In the genomic region with DNA sequence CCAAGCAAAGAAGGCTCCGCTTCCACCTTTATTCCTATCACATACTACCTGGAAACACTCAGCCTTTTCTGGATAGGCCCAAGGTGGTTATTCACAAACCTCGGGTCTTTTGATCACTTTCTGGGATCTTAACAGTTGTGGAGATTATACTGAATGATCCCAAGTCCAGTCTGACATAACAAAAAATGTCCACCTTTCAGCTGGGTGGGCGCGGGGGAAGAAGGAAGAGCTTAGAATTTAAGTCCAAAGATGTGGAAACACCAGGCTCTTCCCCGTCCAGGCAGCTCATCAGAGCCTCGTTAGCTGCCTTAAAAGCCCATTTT, we compare ENCODE assay signal across 8 cellular contexts. TPM values are rescaled to one million over a fixed set of nuclear protein-coding genes. Genes with fewer than 3 reads are reported as not detected.
DNase-seq lines count a peak whose midpoint lies in the region; ATAC-seq lines count a peak whose summit lies in the region.

No MANE protein-coding gene starts in this region.

- peaks cover 65% of the 10 kb centered on the region for H3K27me3 Mint-ChIP-seq in T-helper 1 cell treated with Interleukin-12 subunit alpha and Interleukin-12 subunit beta and Interleukin-4 antibody, amounts not matched to agents 30 μg/mL and 1 μg/mL, for 36 hours (ENCODE audit: low read depth)
- peaks cover 46% of the 10 kb centered on the region for H3K27me3 Mint-ChIP-seq in activated CD4-positive, alpha-beta memory T cell treated with anti-CD3 and anti-CD28 coated beads, Interleukin-2, amount 10 ng/mL, durations not matched to agents 7 days and 5 days
- H3K27me3 Mint-ChIP-seq in immature natural killer cell (ENCODE audit: low read depth in 3 of 3), result peaks cover 8 to 18% (median 17%) of the 10 kb centered on the region in 3 donors

- DNase-seq in T-helper 1 cell (no peak), immature natural killer cell (no peak), superior temporal gyrus (ENCODE audit: extremely low spot score) (peak; percentile 59), NCI-H748 treated with DMSO at 0.1 percent for 48 hours (lab: John Stamatoyannopoulos, UW) (no peak), DMS79 treated with DMSO at 0.1 percent for 48 hours (lab: John Stamatoyannopoulos, UW) (no peak)
- DNase-seq in activated CD4-positive, alpha-beta memory T cell treated with anti-CD3 and anti-CD28 coated beads, Interleukin-2, amount 10 ng/mL, durations not matched to agents 7 days and 5 days, result no peak

- CTCF ChIA-PET in activated CD4-positive, alpha-beta memory T cell treated with anti-CD3 and anti-CD28 coated beads, Interleukin-2, amount 10 ng/mL, durations not matched to agents 7 days and 5 days (lab: Charles Lee), result interaction anchor here (0.8 to 4.8 kb wide), 8 partner anchors 9 to 563 kb away, joined by 3 to 35 read pairs (median 5); a partner anchor contains a TSS

- no peaks in the 10 kb centered on the region for H3K36me3 Mint-ChIP-seq in T-helper 1 cell treated with Interleukin-12 subunit alpha and Interleukin-12 subunit beta and Interleukin-4 antibody, amounts not matched to agents 30 μg/mL and 1 μg/mL, for 36 hours (ENCODE audit: low read depth)
- H3K36me3 Mint-ChIP-seq in activated CD4-positive, alpha-beta memory T cell treated with anti-CD3 and anti-CD28 coated beads, Interleukin-2, amount 10 ng/mL, durations not matched to agents 7 days and 5 days (ENCODE audit: low read depth), result no peaks in the 10 kb centered on the region
- no peaks in the 10 kb centered on the region for H3K36me3 Mint-ChIP-seq in immature natural killer cell

- ATAC-seq in GM19351 (IDR thresholded peaks at IDR 0.05; ENCODE audit: unreplicated experiment), result no peak

- POLR2A ChIA-PET in activated CD4-positive, alpha-beta memory T cell treated with anti-CD3 and anti-CD28 coated beads, Interleukin-2, amount 10 ng/mL, durations not matched to agents 7 days and 5 days (lab: Charles Lee), result interaction anchor here (1.0 to 2.0 kb wide), 10 partner anchors 9 to 780 kb away, joined by 3 to 16 read pairs (median 5); a partner anchor contains a TSS

- H3K4me3 Mint-ChIP-seq in T-helper 1 cell treated with Interleukin-12 subunit alpha and Interleukin-12 subunit beta and Interleukin-4 antibody, amounts not matched to agents 30 μg/mL and 1 μg/mL, for 36 hours, result peak overlapping the region; percentile 80
- peak overlapping the region; percentile 85 for H3K4me3 Mint-ChIP-seq in activated CD4-positive, alpha-beta memory T cell treated with anti-CD3 and anti-CD28 coated beads, Interleukin-2, amount 10 ng/mL, durations not matched to agents 7 days and 5 days
- H3K4me3 Mint-ChIP-seq in immature natural killer cell, result peak overlapping the region; percentile 85 to 98 (median 92)

- H3K9me3 Mint-ChIP-seq in T-helper 1 cell treated with Interleukin-12 subunit alpha and Interleukin-12 subunit beta and Interleukin-4 antibody, amounts not matched to agents 30 μg/mL and 1 μg/mL, for 36 hours, result no peaks in the 10 kb centered on the region
- no peaks in the 10 kb centered on the region for H3K9me3 Mint-ChIP-seq in activated CD4-positive, alpha-beta memory T cell treated with anti-CD3 and anti-CD28 coated beads, Interleukin-2, amount 10 ng/mL, durations not matched to agents 7 days and 5 days
- no peaks in the 10 kb centered on the region for H3K9me3 Mint-ChIP-seq in immature natural killer cell

- H3K27ac Mint-ChIP-seq in T-helper 1 cell treated with Interleukin-12 subunit alpha and Interleukin-12 subunit beta and Interleukin-4 antibody, amounts not matched to agents 30 μg/mL and 1 μg/mL, for 36 hours, result peak overlapping the region; percentile 87
- H3K27ac Mint-ChIP-seq in activated CD4-positive, alpha-beta memory T cell treated with anti-CD3 and anti-CD28 coated beads, Interleukin-2, amount 10 ng/mL, durations not matched to agents 7 days and 5 days, result peak overlapping the region; percentile 44
- peak overlapping the region; percentile 70 to 90 (median 82) for H3K27ac Mint-ChIP-seq in immature natural killer cell

- peaks cover 16% of the 10 kb centered on the region for H3K4me1 Mint-ChIP-seq in T-helper 1 cell treated with Interleukin-12 subunit alpha and Interleukin-12 subunit beta and Interleukin-4 antibody, amounts not matched to agents 30 μg/mL and 1 μg/mL, for 36 hours (ENCODE audit: low read depth)
- H3K4me1 Mint-ChIP-seq in activated CD4-positive, alpha-beta memory T cell treated with anti-CD3 and anti-CD28 coated beads, Interleukin-2, amount 10 ng/mL, durations not matched to agents 7 days and 5 days, result peaks cover 17% of the 10 kb centered on the region
- peaks cover 14 to 20% of the 10 kb centered on the region in 2 donors for H3K4me1 Mint-ChIP-seq in immature natural killer cell

RNA-seq across cellular contexts. Expression of a gene that starts 0.3 kb away (rescaled TPM):
- total RNA-seq in activated CD4-positive, alpha-beta memory T cell treated with anti-CD3 and anti-CD28 coated beads, Interleukin-2, amount 10 ng/mL, durations not matched to agents 7 days and 5 days, result under 1 TPM in 1 of 2 experiments, not detected in 1; 0.55 TPM
- 1 to 10 TPM; 1.8 to 4.1 (median 2.1) TPM for polyA plus RNA-seq in immature natural killer cell

RNA-seq across cellular contexts. Expression of a gene that starts 15.1 kb away (rescaled TPM):
- total RNA-seq in activated CD4-positive, alpha-beta memory T cell treated with anti-CD3 and anti-CD28 coated beads, Interleukin-2, amount 10 ng/mL, durations not matched to agents 7 days and 5 days, result not detected
- not detected for polyA plus RNA-seq in immature natural killer cell
